9 cellular contexts compared by ENCODE assay signal in genomic region chr9:34430843-34431437, GRCh38. TPM values are rescaled to one million over a fixed set of nuclear protein-coding genes. Genes with fewer than 3 reads are reported as not detected.
DNase-seq lines count a peak whose midpoint lies in the region; ATAC-seq and TF ChIP-seq lines count a peak whose summit lies in the region.
"Had no signal": no experiment of that assay in that cellular context is flagged by ENCODE, and none has a peak within 500 bp of the region (broad histone marks: within the 10 kb centered on the region; RNA-seq: fewer than 3 reads in every experiment).

No MANE protein-coding gene starts in this region.

- TF ChIP-seq POLR2A in gastrocnemius medialis (IDR thresholded peaks at IDR 0.05): no peak

- CTCF ChIA-PET in activated CD8-positive, alpha-beta T cell treated with anti-CD3 and anti-CD28 coated beads, Interleukin-2, amount 10 ng/mL, durations not matched to agents 7 days and 5 days (lab: Charles Lee): interaction anchor here (0.7 to 2.2 kb wide), 2 partner anchors 25 to 27 kb away, joined by 3 to 13 read pairs; no protein-coding TSS in a partner anchor

- H3K27me3 Mint-ChIP-seq in activated CD8-positive, alpha-beta T cell treated with anti-CD3 and anti-CD28 coated beads, Interleukin-2, amount 10 ng/mL, durations not matched to agents 7 days and 5 days (ENCODE audit: low read depth): no peaks in the 10 kb centered on the region
- H3K27me3 Mint-ChIP-seq: T-cell had no signal

- H3K36me3 ChIP-seq in gastrocnemius medialis: peaks cover 0 to 12% of the 10 kb centered on the region in 2 donors

- intact Hi-C loops in left cardiac atrium (cut with DNase I): no loop called here
- intact Hi-C loops in gastrocnemius medialis (cut with DNase I; ENCODE audit: low total_unique reads): no loop called here

- peaks cover 20 to 39% of the 10 kb centered on the region in 2 donors for H3K4me1 ChIP-seq in gastrocnemius medialis

- no peaks in the 10 kb centered on the region for H3K9me3 ChIP-seq in gastrocnemius medialis

- no peak overlapping the region for H3K4me3 ChIP-seq in gastrocnemius medialis

- no peaks in the 10 kb centered on the region for H3K9me3 Mint-ChIP-seq in activated CD8-positive, alpha-beta T cell treated with anti-CD3 and anti-CD28 coated beads, Interleukin-2, amount 10 ng/mL, durations not matched to agents 7 days and 5 days (ENCODE audit: insufficient read depth)
- H3K9me3 Mint-ChIP-seq: T-cell had no signal

- TF ChIP-seq CTCF in gastrocnemius medialis (IDR thresholded peaks at IDR 0.05 in 4 of 5, conservative IDR thresholded peaks at IDR 0.05 in 1 of 5): no peak

- in situ Hi-C loops in gastrocnemius medialis (cut with MboI; ENCODE audit: low sequenced_read_pairs in 4 of 4): loop anchor here in 2 of 4 donors (5.0 to 10.0 kb wide), 2 partner anchors 61 to 64 kb away; no protein-coding TSS in a partner anchor

- H3K4me1 Mint-ChIP-seq in activated CD8-positive, alpha-beta T cell treated with anti-CD3 and anti-CD28 coated beads, Interleukin-2, amount 10 ng/mL, durations not matched to agents 7 days and 5 days (ENCODE audit: low read depth): no peaks in the 10 kb centered on the region
- H3K4me1 Mint-ChIP-seq: T-cell had no signal

- peak; percentile 67 for ATAC-seq in activated CD8-positive, alpha-beta T cell treated with anti-CD3 and anti-CD28 coated beads, Interleukin-2, amount 10 ng/mL, durations not matched to agents 7 days and 5 days
- ATAC-seq in left cardiac atrium: peak; percentile 93 to 95
- ATAC-seq in gastrocnemius medialis: peak; percentile 91 to 93
- no peak for ATAC-seq in GM21786 (IDR thresholded peaks at IDR 0.05; ENCODE audit: unreplicated experiment)
- ATAC-seq: T-cell had no signal

- peak overlapping the region in 2 of 4 donors; percentile 61 to 71 for H3K27ac ChIP-seq in gastrocnemius medialis

- DNase-seq in NCI-H146 (lab: John Stamatoyannopoulos, UW) (peak; percentile 8), NCI-H146 treated with DMSO at 0.1 percent for 48 hours (lab: John Stamatoyannopoulos, UW; ENCODE audit: unreplicated experiment) (no peak), NCI-H2081 (lab: John Stamatoyannopoulos, UW) (peak; percentile 65 to 86), left cardiac atrium (peak; percentile 76), gastrocnemius medialis (peak; percentile 56 to 87), activated gamma-delta T cell treated with Interleukin-2 at 50 U/mL for 16 hours (no peak)
- peak; percentile 57 for DNase-seq in activated CD8-positive, alpha-beta T cell treated with anti-CD3 and anti-CD28 coated beads, Interleukin-2, amount 10 ng/mL, durations not matched to agents 7 days and 5 days

- H3K36me3 Mint-ChIP-seq in activated CD8-positive, alpha-beta T cell treated with anti-CD3 and anti-CD28 coated beads, Interleukin-2, amount 10 ng/mL, durations not matched to agents 7 days and 5 days (ENCODE audit: low read depth): no peaks in the 10 kb centered on the region

- H3K27ac Mint-ChIP-seq in activated CD8-positive, alpha-beta T cell treated with anti-CD3 and anti-CD28 coated beads, Interleukin-2, amount 10 ng/mL, durations not matched to agents 7 days and 5 days: no peak overlapping the region
- H3K27ac Mint-ChIP-seq: T-cell had no signal

- H3K4me3 Mint-ChIP-seq in activated CD8-positive, alpha-beta T cell treated with anti-CD3 and anti-CD28 coated beads, Interleukin-2, amount 10 ng/mL, durations not matched to agents 7 days and 5 days: no peak overlapping the region
- H3K4me3 Mint-ChIP-seq: T-cell had no signal

- no peaks in the 10 kb centered on the region for H3K27me3 ChIP-seq in gastrocnemius medialis

- POLR2A ChIA-PET in activated CD8-positive, alpha-beta T cell treated with anti-CD3 and anti-CD28 coated beads, Interleukin-2, amount 10 ng/mL, durations not matched to agents 7 days and 5 days (lab: Charles Lee): no interaction called here

RNA-seq across cellular contexts. Expression of gene FAM219A, which starts 27.4 kb away (rescaled TPM):
- 1 to 10 TPM; 7.5 to 8.3 TPM for total RNA-seq in activated CD8-positive, alpha-beta T cell treated with anti-CD3 and anti-CD28 coated beads, Interleukin-2, amount 10 ng/mL, durations not matched to agents 7 days and 5 days
- 10 to 100 TPM; 22.7 to 27.9 TPM for total RNA-seq in left cardiac atrium
- 10 to 100 TPM; 29.5 to 58.4 (median 41.8) TPM for total RNA-seq in gastrocnemius medialis

RNA-seq across cellular contexts. Expression of gene DNAI1, which starts 27.7 kb away (rescaled TPM):
- total RNA-seq in activated CD8-positive, alpha-beta T cell treated with anti-CD3 and anti-CD28 coated beads, Interleukin-2, amount 10 ng/mL, durations not matched to agents 7 days and 5 days: not detected
- total RNA-seq in left cardiac atrium (under 1 TPM in 1 of 2 donors, not detected in 1; 0.29 TPM), gastrocnemius medialis (under 1 TPM in 1 of 4 donors, not detected in 3; 0.49 TPM)
- total RNA-seq: T-cell had no signal

RNA-seq across cellular contexts. Expression of gene MYORG, which starts 54.2 kb away (rescaled TPM):
- total RNA-seq in activated CD8-positive, alpha-beta T cell treated with anti-CD3 and anti-CD28 coated beads, Interleukin-2, amount 10 ng/mL, durations not matched to agents 7 days and 5 days: 1 to 10 TPM; 8.8 to 9.1 TPM
- 1 to 10 TPM; 5.5 to 6.0 TPM for total RNA-seq in left cardiac atrium
- total RNA-seq in gastrocnemius medialis: 100 to 1,000 TPM in 1 of 4 donors, 10 to 100 TPM in 2, 1 to 10 TPM in 1; 8.6 to 149 (median 49.5) TPM

Comparison
In these comparisons a context has a peak if more than half of its experiments do, and no peak if none do; other contexts are left out.
1. DNase-seq: peak in NCI-H146 (single experiment), NCI-H2081 (2 of 2), activated CD8-positive, alpha-beta T cell treated with anti-CD3 and anti-CD28 coated beads, Interleukin-2, amount 10 ng/mL, durations not matched to agents 7 days and 5 days (single experiment), left cardiac atrium (single experiment) and gastrocnemius medialis (2 of 2); none in NCI-H146 treated with DMSO at 0.1 percent for 48 hours (single experiment) and activated gamma-delta T cell treated with Interleukin-2 at 50 U/mL for 16 hours (single experiment).